ENCODE assay signal across 8 cellular contexts in the genomic region with DNA sequence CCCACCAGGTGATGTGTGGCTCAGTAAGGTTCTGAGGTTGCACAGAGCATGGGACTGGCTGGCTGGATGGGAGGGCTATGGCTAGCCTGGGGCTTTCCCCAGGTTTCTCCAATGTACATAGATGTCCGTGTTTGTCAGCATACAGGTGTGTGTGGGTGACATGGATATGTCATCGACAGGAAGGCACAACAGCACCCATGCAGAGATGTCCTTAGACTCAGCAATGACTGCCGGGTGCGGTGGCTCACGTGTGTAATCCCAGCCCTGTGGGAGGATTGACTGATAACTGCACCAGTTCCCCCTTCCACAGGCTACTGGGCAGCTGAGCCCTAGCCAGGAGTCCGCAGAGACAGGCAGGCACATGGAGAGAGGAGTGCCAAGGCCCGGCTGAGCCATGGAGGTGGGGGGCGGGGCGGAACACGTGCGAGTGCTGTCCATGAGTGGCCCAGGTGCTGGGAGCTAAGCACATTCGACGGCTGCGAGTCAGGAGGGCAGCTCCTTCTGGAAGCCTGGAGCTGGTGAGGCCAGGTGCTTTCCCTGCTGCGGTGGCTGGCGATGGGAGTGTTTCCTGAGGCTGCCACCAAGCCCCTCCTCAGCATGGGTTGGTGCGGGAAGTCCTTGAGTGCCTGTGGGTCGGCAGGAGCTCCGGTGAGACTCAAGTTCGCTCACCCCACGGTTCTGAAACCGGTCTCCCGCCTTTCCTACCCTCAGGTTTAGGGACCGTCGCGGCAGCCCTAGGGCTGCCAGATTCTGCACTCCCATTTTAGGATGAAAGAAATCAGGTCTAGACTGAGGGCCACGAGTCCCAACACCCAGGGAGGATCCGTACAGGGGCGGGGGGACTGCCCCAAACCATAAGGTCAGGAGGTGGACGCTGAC. TPM values are rescaled to one million over a fixed set of nuclear protein-coding genes. Genes with fewer than 3 reads are reported as not detected.
DNase-seq lines count a peak whose midpoint lies in the region; ATAC-seq and TF ChIP-seq lines count a peak whose summit lies in the region.

No MANE protein-coding gene starts in this region.

- H3K27ac ChIP-seq in Peyer's patch (peak overlapping the region; percentile 91 to 99 (median 96)), brain microvascular endothelial cell (peak overlapping the region; percentile 93)

- TF ChIP-seq POLR2A in Peyer's patch (IDR thresholded peaks at IDR 0.05): no peak

- H3K4me1 ChIP-seq in Peyer's patch: peaks cover 0 to 18% (median 10%) of the 10 kb centered on the region in 4 donors

- intact Hi-C loops in left colon (cut with DNase I, micrococcal nuclease): no loop called here

- TF ChIP-seq CTCF in Peyer's patch (IDR thresholded peaks at IDR 0.05) (no peak), brain microvascular endothelial cell (IDR thresholded peaks at IDR 0.05; ENCODE audit: low read depth, low read length, missing control alignments) (no peak)

- H3K9me3 ChIP-seq in Peyer's patch: no peaks in the 10 kb centered on the region

- peaks cover 0 to 5% (median 0%) of the 10 kb centered on the region in 3 donors for H3K36me3 ChIP-seq in Peyer's patch
- no peaks in the 10 kb centered on the region for H3K36me3 ChIP-seq in brain microvascular endothelial cell (replicated peaks)

- in situ Hi-C loops in brain microvascular endothelial cell (cut with HindIII; ENCODE audit: low pct_ligation_motif_present, low sequenced_read_pairs): loop anchor here (10.0 kb wide), 1 partner anchor 58 kb away; a partner anchor contains a TSS

- DNase-seq in GF-D8 (lab: John Stamatoyannopoulos, UW): peak; percentile 31
- peak; percentile 28 to 65 (median 58) for DNase-seq in Peyer's patch
- DNase-seq in brain microvascular endothelial cell: no peak
- peak; percentile 53 to 66 for DNase-seq in left colon
- DNase-seq in stimulated activated CD4-positive, alpha-beta T cell treated with anti-CD3 and anti-CD28 coated beads, Interleukin-4, amount 100 ng/mL, for 24 hours: peak; percentile 39

- peak; percentile 11 for ATAC-seq in HG03175 (IDR thresholded peaks at IDR 0.05; ENCODE audit: unreplicated experiment)
- ATAC-seq in left colon: peak; percentile 24
- no peak for ATAC-seq in HG02798 (IDR thresholded peaks at IDR 0.05; ENCODE audit: poor library complexity, unreplicated experiment)
- no peak for ATAC-seq in GM19395 (IDR thresholded peaks at IDR 0.05; ENCODE audit: unreplicated experiment)

- H3K27me3 ChIP-seq in Peyer's patch: no peaks in the 10 kb centered on the region
- no peaks in the 10 kb centered on the region for H3K27me3 ChIP-seq in brain microvascular endothelial cell (replicated peaks)

- H3K4me3 ChIP-seq in Peyer's patch (peak overlapping the region; percentile 88 to 97 (median 96)), brain microvascular endothelial cell (ENCODE audit: low read depth, low read length) (peak overlapping the region; percentile 58)

RNA-seq across cellular contexts. Expression of a gene that starts 0.9 kb away (rescaled TPM):
- total RNA-seq in Peyer's patch (10 to 100 TPM; 31.6 to 70.1 (median 49.9) TPM), left colon (10 to 100 TPM; 29.8 to 35.9 TPM)

RNA-seq across cellular contexts. Expression of a gene that starts 15.6 kb away (rescaled TPM):
- total RNA-seq in Peyer's patch (1 to 10 TPM in 1 of 4 donors, not detected in 3; 1.2 TPM), left colon (not detected)

RNA-seq across cellular contexts. Expression of a gene that starts 29.5 kb away (rescaled TPM):
- total RNA-seq in Peyer's patch (under 1 TPM in 1 of 4 donors, not detected in 3; 0.76 TPM), left colon (under 1 TPM in 1 of 2 donors, not detected in 1; 0.17 TPM)

RNA-seq across cellular contexts. Expression of a gene that starts 39.5 kb away (rescaled TPM):
- 10 to 100 TPM in 3 of 4 donors, 1 to 10 TPM in 1; 2.4 to 21.5 (median 20.2) TPM for total RNA-seq in Peyer's patch
- total RNA-seq in left colon: 10 to 100 TPM; 40.2 to 55.6 TPM

RNA-seq across cellular contexts. Expression of a gene that starts 46.1 kb away (rescaled TPM):
- total RNA-seq in Peyer's patch (100 to 1,000 TPM in 2 of 4 donors, 10 to 100 TPM in 2; 49.1 to 123 (median 91.8) TPM), left colon (100 to 1,000 TPM in 1 of 2 donors, 10 to 100 TPM in 1; 83.3 to 127 TPM)

Comparison
In these comparisons a context has a peak if more than half of its experiments do, and no peak if none do; other contexts are left out.
1. ATAC-seq: peak in HG03175 (single experiment) and left colon (single experiment); none in HG02798 (single experiment) and GM19395 (single experiment).